11 cellular contexts compared by ENCODE assay signal in the genomic region with DNA sequence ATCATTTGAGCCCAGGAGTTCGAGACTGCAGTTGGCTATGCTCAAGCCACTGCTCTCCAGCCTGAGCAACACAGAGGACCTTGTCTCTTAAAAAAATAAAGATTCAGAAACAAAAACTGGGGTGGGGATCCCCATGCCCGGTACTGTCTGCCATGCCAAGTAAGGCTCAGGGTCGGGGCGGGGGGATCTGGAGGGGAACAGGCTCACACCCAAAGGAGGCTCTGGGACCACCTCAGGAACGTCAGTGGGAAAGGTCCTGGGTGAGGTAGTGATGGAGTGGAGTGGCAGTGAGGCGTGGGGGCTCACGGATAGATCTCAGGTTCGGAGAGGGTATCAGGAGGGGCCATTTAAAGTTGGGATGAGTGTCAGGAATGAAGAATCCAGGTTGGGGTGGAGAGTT. TPM values are rescaled to one million over a fixed set of nuclear protein-coding genes. Genes with fewer than 3 reads are reported as not detected.
A peak's percentile ranks its signal among the peaks of the same experiment; 100 is the strongest.
DNase-seq lines count a peak whose midpoint lies in the region; ATAC-seq lines count a peak whose summit lies in the region.
"Had no signal": no experiment of that assay in that cellular context is flagged by ENCODE, and none has a peak within 500 bp of the region (broad histone marks: within the 10 kb centered on the region; RNA-seq: fewer than 3 reads in every experiment).

No MANE protein-coding gene starts in this region.

- no peaks in the 10 kb centered on the region for H3K27me3 ChIP-seq in mesenchymal stem cell (ENCODE audit: control insufficient read depth in 1 of 2, insufficient read depth in 1 of 2, low read length in 2 of 2)
- H3K27me3 ChIP-seq in thymus (ENCODE audit: control insufficient read depth, insufficient read depth), result no peaks in the 10 kb centered on the region

- peak overlapping the region; percentile 20 for H2BK5ac ChIP-seq in mesenchymal stem cell (ENCODE audit: low read depth, low read length, poor library complexity, severe bottlenecking)

- peak; percentile 31 for DNase-seq in activated T-cell treated with anti-CD3 and anti-CD28 coated beads, Interleukin-2, amount 50 U/mL, for 24 hours
- no peak for DNase-seq in activated T-cell treated with anti-CD3 and anti-CD28 coated beads, Interleukin-2, amount 50 U/mL, for 1 hour
- DNase-seq in activated naive CD4-positive, alpha-beta T cell treated with anti-CD3 and anti-CD28 coated beads, Interleukin-2, amount 50 U/mL, for 72 hours (ENCODE audit: low spot score in 2 of 2), result no peak
- no peak for DNase-seq in mesenchymal stem cell
- DNase-seq in superior temporal gyrus (ENCODE audit: extremely low spot score), result no peak
- DNase-seq in KG1 (lab: John Stamatoyannopoulos, UW), result no peak
- DNase-seq: dermis blood vessel endothelial cell had no signal

- H3K4me3 ChIP-seq in mesenchymal stem cell (ENCODE audit: insufficient read depth in 1 of 2, low read depth in 1 of 2, low read length in 2 of 2) (peak overlapping the region in 1 of 2 experiments; percentile 87), thymus (ENCODE audit: low read length) (no peak overlapping the region)

- H2BK120ac ChIP-seq in mesenchymal stem cell (ENCODE audit: low read depth, low read length), result peak overlapping the region; percentile 58

- H3K23ac ChIP-seq in mesenchymal stem cell (ENCODE audit: low read length in 2 of 2), result no peak overlapping the region

- H3K9me3 Mint-ChIP-seq in activated T-cell treated with anti-CD3 and anti-CD28 coated beads, Interleukin-2, amount 50 U/mL, for 24 hours, result no peaks in the 10 kb centered on the region
- H3K9me3 Mint-ChIP-seq in activated naive CD4-positive, alpha-beta T cell treated with anti-CD3 and anti-CD28 coated beads, Interleukin-2, amount 50 U/mL, for 72 hours, result no peaks in the 10 kb centered on the region

- H3K27ac Mint-ChIP-seq in activated T-cell treated with anti-CD3 and anti-CD28 coated beads, Interleukin-2, amount 50 U/mL, for 24 hours, result peak overlapping the region; percentile 97
- peak overlapping the region; percentile 96 to 99 for H3K27ac Mint-ChIP-seq in activated naive CD4-positive, alpha-beta T cell treated with anti-CD3 and anti-CD28 coated beads, Interleukin-2, amount 50 U/mL, for 72 hours

- H2AK5ac ChIP-seq in mesenchymal stem cell (ENCODE audit: low read length, severe bottlenecking), result peak overlapping the region; percentile 77

- H3K4me1 Mint-ChIP-seq in activated T-cell treated with anti-CD3 and anti-CD28 coated beads, Interleukin-2, amount 50 U/mL, for 24 hours (ENCODE audit: low read depth), result peaks cover 63% of the 10 kb centered on the region

- H4K8ac ChIP-seq in mesenchymal stem cell (ENCODE audit: low read length), result peak overlapping the region; percentile 87

- peak overlapping the region; percentile 81 for H3K4me3 Mint-ChIP-seq in activated T-cell treated with anti-CD3 and anti-CD28 coated beads, Interleukin-2, amount 50 U/mL, for 24 hours

- H3K27ac ChIP-seq in mesenchymal stem cell (ENCODE audit: low read length, poor library complexity, severe bottlenecking), result peak overlapping the region; percentile 16
- peak overlapping the region; percentile 95 for H3K27ac ChIP-seq in thymus (ENCODE audit: low read depth)

- H3K4me1 ChIP-seq in mesenchymal stem cell (ENCODE audit: control insufficient read depth, insufficient read depth, low read depth, low read length) (peaks cover 68% of the 10 kb centered on the region), thymus (ENCODE audit: control insufficient read depth, insufficient read depth, low read length) (peaks cover 39% of the 10 kb centered on the region)

- H3K14ac ChIP-seq in mesenchymal stem cell (ENCODE audit: low read length in 2 of 2), result peak overlapping the region in 1 of 2 experiments; percentile 45

- no peaks in the 10 kb centered on the region for H3K27me3 Mint-ChIP-seq in activated T-cell treated with anti-CD3 and anti-CD28 coated beads, Interleukin-2, amount 50 U/mL, for 24 hours

- H4K91ac ChIP-seq in mesenchymal stem cell (ENCODE audit: low read length), result peak overlapping the region; percentile 90

- H2BK15ac ChIP-seq in mesenchymal stem cell (ENCODE audit: low read depth, poor library complexity, severe bottlenecking), result peak overlapping the region; percentile 99

- H3K9me3 ChIP-seq in mesenchymal stem cell (ENCODE audit: control insufficient read depth, low read length) (no peaks in the 10 kb centered on the region), thymus (ENCODE audit: control insufficient read depth) (no peaks in the 10 kb centered on the region)

- ATAC-seq in activated naive CD4-positive, alpha-beta T cell treated with anti-CD3 and anti-CD28 coated beads, Interleukin-2, amount 50 U/mL, for 72 hours, result no peak
- ATAC-seq in GM19023 (IDR thresholded peaks at IDR 0.05; ENCODE audit: unreplicated experiment), result no peak

- H3K36me3 Mint-ChIP-seq in activated T-cell treated with anti-CD3 and anti-CD28 coated beads, Interleukin-2, amount 50 U/mL, for 24 hours (ENCODE audit: low read depth), result peaks cover 23% of the 10 kb centered on the region
- H3K36me3 Mint-ChIP-seq in activated naive CD4-positive, alpha-beta T cell treated with anti-CD3 and anti-CD28 coated beads, Interleukin-2, amount 50 U/mL, for 72 hours, result peaks cover 17 to 35% of the 10 kb centered on the region in 2 donors

- peaks cover 15% of the 10 kb centered on the region for H3K79me1 ChIP-seq in mesenchymal stem cell (replicated peaks; ENCODE audit: low read length, poor library complexity, severe bottlenecking)

- H3K36me3 ChIP-seq in mesenchymal stem cell (ENCODE audit: control insufficient read depth in 1 of 2, insufficient read depth in 2 of 2, low read depth in 1 of 2, low read length in 2 of 2) (peaks cover 12 to 29% of the 10 kb centered on the region in 2 experiments), thymus (ENCODE audit: control insufficient read depth, insufficient read depth) (no peaks in the 10 kb centered on the region)

- 97% methylated on average over 8 of the region's 8 CpGs for WGBS in mesenchymal stem cell
- 95% methylated on average over 8 of the region's 8 CpGs for WGBS in thymus

- H2AFZ ChIP-seq in mesenchymal stem cell (ENCODE audit: low read depth, low read length), result no peak overlapping the region

- H3K9ac ChIP-seq in mesenchymal stem cell (ENCODE audit: low read length), result peak overlapping the region; percentile 95

- H3K4ac ChIP-seq in mesenchymal stem cell (ENCODE audit: low read depth in 1 of 2, low read length in 2 of 2), result peak overlapping the region; percentile 84 to 88

- H3K4me2 ChIP-seq in mesenchymal stem cell (ENCODE audit: low read length, poor library complexity, severe bottlenecking), result no peak overlapping the region

- peak overlapping the region; percentile 79 to 80 for H3K18ac ChIP-seq in mesenchymal stem cell (ENCODE audit: low read depth in 1 of 2, low read length in 2 of 2)

- peak overlapping the region; percentile 87 to 100 for H2BK12ac ChIP-seq in mesenchymal stem cell (ENCODE audit: low read length in 2 of 2)

RNA-seq across cellular contexts. Expression of a gene that starts 0.8 kb away (rescaled TPM):
- 100 to 1,000 TPM; 186 to 368 TPM for total RNA-seq in activated naive CD4-positive, alpha-beta T cell treated with anti-CD3 and anti-CD28 coated beads, Interleukin-2, amount 50 U/mL, for 72 hours
- polyA plus RNA-seq in mesenchymal stem cell (2013, experiment 1 of 2), result 636 TPM
- 654 TPM for polyA plus RNA-seq in mesenchymal stem cell (2013, experiment 2 of 2)
- polyA plus RNA-seq in thymus, result 305 TPM

RNA-seq across cellular contexts. Expression of a gene that starts 2.7 kb away (rescaled TPM):
- total RNA-seq in activated naive CD4-positive, alpha-beta T cell treated with anti-CD3 and anti-CD28 coated beads, Interleukin-2, amount 50 U/mL, for 72 hours, result not detected
- polyA plus RNA-seq in mesenchymal stem cell (2013, experiment 1 of 2), result 17.9 TPM
- 18.8 TPM for polyA plus RNA-seq in mesenchymal stem cell (2013, experiment 2 of 2)
- 2.6 TPM for polyA plus RNA-seq in thymus
- total RNA-seq: activated CD8-positive, alpha-beta memory T cell treated with anti-CD3 and anti-CD28 coated beads for 36 hours had no signal

RNA-seq across cellular contexts. Expression of a gene that starts 5.6 kb away (rescaled TPM):
- total RNA-seq in activated naive CD4-positive, alpha-beta T cell treated with anti-CD3 and anti-CD28 coated beads, Interleukin-2, amount 50 U/mL, for 72 hours, result 1 to 10 TPM; 2.0 to 3.9 TPM
- 0.08 TPM for polyA plus RNA-seq in mesenchymal stem cell (2013, experiment 1 of 2)
- polyA plus RNA-seq in mesenchymal stem cell (2013, experiment 2 of 2), result not detected
- polyA plus RNA-seq in thymus, result 0.87 TPM
- total RNA-seq: dermis blood vessel endothelial cell, M059J had no signal

RNA-seq across cellular contexts. Expression of a gene that starts 10.6 kb away (rescaled TPM):
- total RNA-seq in activated naive CD4-positive, alpha-beta T cell treated with anti-CD3 and anti-CD28 coated beads, Interleukin-2, amount 50 U/mL, for 72 hours, result 100 to 1,000 TPM; 260 to 445 TPM
- polyA plus RNA-seq in mesenchymal stem cell (2013, experiment 1 of 2), result 1,233 TPM
- polyA plus RNA-seq in mesenchymal stem cell (2013, experiment 2 of 2), result 1,286 TPM
- 654 TPM for polyA plus RNA-seq in thymus

RNA-seq across cellular contexts. Expression of a gene that starts 19.3 kb away (rescaled TPM):
- total RNA-seq in activated naive CD4-positive, alpha-beta T cell treated with anti-CD3 and anti-CD28 coated beads, Interleukin-2, amount 50 U/mL, for 72 hours, result 1 to 10 TPM; 1.0 to 7.8 TPM
- 8.6 TPM for polyA plus RNA-seq in mesenchymal stem cell (2013, experiment 1 of 2)
- 7.0 TPM for polyA plus RNA-seq in mesenchymal stem cell (2013, experiment 2 of 2)
- polyA plus RNA-seq in thymus, result 93.5 TPM
